15 cellular contexts compared by ENCODE assay signal in the genomic region with DNA sequence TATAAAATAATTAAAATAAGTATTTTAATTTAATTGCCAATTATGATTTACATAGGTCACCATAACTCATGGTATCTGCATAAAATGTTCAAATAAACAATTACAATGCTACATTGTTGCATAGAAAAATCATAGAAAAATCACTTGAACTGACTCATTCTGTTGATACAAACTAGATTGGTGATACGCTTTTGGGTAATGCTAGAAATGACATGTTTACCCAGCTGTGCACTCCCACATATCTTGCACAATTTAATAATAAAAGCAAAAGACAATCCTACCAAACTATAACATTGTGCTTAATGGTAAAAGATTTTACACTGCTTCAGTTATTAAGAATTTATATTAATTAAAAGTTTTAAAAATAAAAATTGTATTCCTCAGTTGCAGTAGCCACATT. TPM values are rescaled to one million over a fixed set of nuclear protein-coding genes. Genes with fewer than 3 reads are reported as not detected.
DNase-seq lines count a peak whose midpoint lies in the region; ATAC-seq, FAIRE-seq and TF ChIP-seq lines count a peak whose summit lies in the region.
"Had no signal": no experiment of that assay in that cellular context is flagged by ENCODE, and none has a peak within 500 bp of the region (broad histone marks: within the 10 kb centered on the region; RNA-seq: fewer than 3 reads in every experiment).

No MANE protein-coding gene starts in this region.

- no peak overlapping the region; the same call in 2 of the 3 replicates for H2BK15ac ChIP-seq in IMR-90 (ENCODE audit: low read depth, low read length)

- peak; percentile 84 for FAIRE-seq in A549 (lab: Jason Lieb, UNC)
- FAIRE-seq: colon had no signal

- no peaks in the 10 kb centered on the region for H3K9me2 ChIP-seq in Karpas-422 (replicated peaks; ENCODE audit: insufficient read depth, low read length)

- H3K4me2 ChIP-seq in A549 (peak overlapping the region; percentile 4; the same call in 1 of the 3 replicates), IMR-90 (ENCODE audit: low read depth, low read length) (peak overlapping the region; percentile 62; the same call in 1 of the 2 replicates), Karpas-422 (ENCODE audit: low read depth, low read length, poor library complexity, severe bottlenecking) (no peak overlapping the region)

- peak overlapping the region; percentile 82; the same call in 1 of the 2 replicates for H2BK20ac ChIP-seq in IMR-90 (ENCODE audit: low read depth, low read length)

- peaks cover 3% of the 10 kb centered on the region for H3K9me1 ChIP-seq in IMR-90 (ENCODE audit: insufficient read depth, low read length)

- H3K27me3 ChIP-seq in IMR-90 (ENCODE audit: control insufficient read depth, insufficient read depth, low read length): no peaks in the 10 kb centered on the region
- H3K27me3 ChIP-seq in brain microvascular endothelial cell (replicated peaks): no peaks in the 10 kb centered on the region
- no peaks in the 10 kb centered on the region for H3K27me3 ChIP-seq in Karpas-422 (ENCODE audit: low read length)
- H3K27me3 ChIP-seq: neutrophil had no signal

- H2AFZ ChIP-seq in IMR-90 (replicated peaks; ENCODE audit: low read length, poor library complexity): no peak overlapping the region
- H2AFZ ChIP-seq in Karpas-422 (ENCODE audit: low read length): no peak overlapping the region

- H3K23ac ChIP-seq in IMR-90 (ENCODE audit: low read depth, low read length): 0 out of 2 replicates have a peak overlapping the region, but pooled peaks have one; percentile 55

- H3K4ac ChIP-seq in IMR-90 (ENCODE audit: low read depth, low read length): peak overlapping the region; percentile 64; the same call in 1 of the 2 replicates

- H4K91ac ChIP-seq in IMR-90 (ENCODE audit: insufficient read depth, low read depth, low read length): no peak overlapping the region

- no peak overlapping the region for H3K27ac ChIP-seq in A549
- peak overlapping the region; percentile 66; the same call in 1 of the 2 replicates for H3K27ac ChIP-seq in IMR-90 (ENCODE audit: insufficient read depth, low read length)
- peak overlapping the region; percentile 99 for H3K27ac ChIP-seq in brain microvascular endothelial cell
- H3K27ac ChIP-seq in Karpas-422 (ENCODE audit: low read length): no peak overlapping the region
- H3K27ac ChIP-seq: neutrophil had no signal

- H4K20me1 ChIP-seq in IMR-90 (ENCODE audit: insufficient read depth, low read length) (peaks cover 3% of the 10 kb centered on the region; the same call in 1 of the 2 replicates), Karpas-422 (ENCODE audit: insufficient read depth, low read depth, low read length) (no peaks in the 10 kb centered on the region)

- H3K79me1 ChIP-seq in IMR-90 (ENCODE audit: low read depth in 1 of 2, low read length in 2 of 2): peaks cover 11 to 23% of the 10 kb centered on the region in 2 experiments; a peak in 3 of 4 replicates

- H3K14ac ChIP-seq in IMR-90 (replicated peaks; ENCODE audit: low read depth, low read length): 0 out of 2 replicates have a peak overlapping the region, but pooled peaks have one; percentile 71

- TF ChIP-seq POLR2A in A549 (IDR thresholded peaks at IDR 0.05; ENCODE audit: low read length) (no peak), IMR-90 (IDR thresholded peaks at IDR 0.05; ENCODE audit: low read depth, low read length) (no peak)

- no peak overlapping the region for H2AK9ac ChIP-seq in IMR-90 (replicated peaks; ENCODE audit: low read depth, low read length, poor library complexity)

- no peaks in the 10 kb centered on the region for H3K79me2 ChIP-seq in Karpas-422 (ENCODE audit: low read length)

- dilution Hi-C loops in IMR-90 (cut with HindIII; ENCODE audit: low sequenced_read_pairs, unreplicated experiment): no loop called here

- 0 out of 2 replicates have a peak overlapping the region, but pooled peaks have one; percentile 27 for H2AK5ac ChIP-seq in IMR-90 (ENCODE audit: low read depth, low read length)

- DNase-seq in A549 (ENCODE audit: low read depth in 1 of 2, low spot score in 1 of 2) (no peak), IMR-90 (peak; percentile 85), brain microvascular endothelial cell (peak; percentile 32), kidney tubule cell (ENCODE audit: low spot score) (peak; percentile 20), HK-2 (ENCODE audit: unreplicated experiment) (no peak), Karpas-422 (no peak)
- DNase-seq: activated CD4-positive, alpha-beta T cell treated with anti-CD3 and anti-CD28 coated beads for 1 hour; activated CD8-positive, alpha-beta memory T cell treated with anti-CD3 and anti-CD28 coated beads, Interleukin-2, amount 50 U/mL, for 4 hours; mesendoderm; NCI-H2171 treated with DMSO at 0.1 percent for 48 hours had no signal

- H3K36me3 ChIP-seq in IMR-90 (ENCODE audit: control insufficient read depth, insufficient read depth, low read length): peaks cover 4% of the 10 kb centered on the region
- no peaks in the 10 kb centered on the region for H3K36me3 ChIP-seq in brain microvascular endothelial cell (replicated peaks)
- H3K36me3 ChIP-seq in Karpas-422 (ENCODE audit: insufficient read depth, low read length): no peaks in the 10 kb centered on the region
- H3K36me3 ChIP-seq: thoracic aorta had no signal

- intact Hi-C loops in IMR-90 (cut with micrococcal nuclease): no loop called here

- no peak overlapping the region for H3K9ac ChIP-seq in IMR-90 (ENCODE audit: low read depth, low read length)
- no peak overlapping the region for H3K9ac ChIP-seq in Karpas-422 (ENCODE audit: low read length)

- H2BK120ac ChIP-seq in IMR-90 (ENCODE audit: low read depth, low read length): 0 out of 2 replicates have a peak overlapping the region, but pooled peaks have one; percentile 52

- no peak overlapping the region for H3K56ac ChIP-seq in IMR-90 (ENCODE audit: extremely low read depth, insufficient read depth, low read length)

- WGBS in A549 (ENCODE audit: missing lambda C conversion rate): 43% methylated on average over 1 of the region's 1 CpG
- WGBS in IMR-90 (ENCODE audit: extremely low coverage in 2 of 2, insufficient read length in 1 of 2), 2 experiments: no CpG with 5 or more reads among the region's 1 CpG

- H3K18ac ChIP-seq in IMR-90 (ENCODE audit: low read depth, low read length): peak overlapping the region; percentile 82; the same call in 1 of the 2 replicates

- H2BK5ac ChIP-seq in IMR-90 (ENCODE audit: low read depth, low read length, poor library complexity, severe bottlenecking): peak overlapping the region; percentile 84

- no peak for TF ChIP-seq CTCF in A549 (IDR thresholded peaks at IDR 0.05)
- TF ChIP-seq CTCF in IMR-90 (conservative IDR thresholded peaks at IDR 0.05; ENCODE audit: low read depth, low read length): no peak
- no peak for TF ChIP-seq CTCF in brain microvascular endothelial cell (IDR thresholded peaks at IDR 0.05; ENCODE audit: low read depth, low read length, missing control alignments)

- no TSS peak for BruUV-seq in IMR-90 (replicated peaks; lab: Mats Ljungman, UMichigan)

- in situ Hi-C loops in IMR-90 (cut with MboI; ENCODE audit: low sequenced_read_pairs): loop anchor here (5.0 kb wide), 1 partner anchor 39 kb away; no protein-coding TSS in a partner anchor
- in situ Hi-C loops in brain microvascular endothelial cell (cut with HindIII; ENCODE audit: low pct_ligation_motif_present, low sequenced_read_pairs): no loop called here

- H3K4me1 ChIP-seq in A549 (peaks cover 34% of the 10 kb centered on the region), IMR-90 (ENCODE audit: control insufficient read depth, insufficient read depth, low read length) (no peaks in the 10 kb centered on the region), Karpas-422 (ENCODE audit: low read length) (peaks cover 3% of the 10 kb centered on the region; the same call in 1 of the 2 replicates)

- no peak for ATAC-seq in A549
- ATAC-seq in IMR-90 (ENCODE audit: low read depth): peak; percentile 54
- no peak for ATAC-seq in HG03095 (IDR thresholded peaks at IDR 0.05; ENCODE audit: unreplicated experiment)
- ATAC-seq in HG02678 (IDR thresholded peaks at IDR 0.05; ENCODE audit: unreplicated experiment): no peak

- H3K4me3 ChIP-seq in A549 (no peak overlapping the region), IMR-90 (ENCODE audit: insufficient read depth, low read depth, low read length) (no peak overlapping the region), brain microvascular endothelial cell (ENCODE audit: low read depth, low read length) (no peak overlapping the region), Karpas-422 (ENCODE audit: low read length) (no peak overlapping the region)
- H3K4me3 ChIP-seq: thoracic aorta had no signal

- no peaks in the 10 kb centered on the region for H3K9me3 ChIP-seq in A549
- H3K9me3 ChIP-seq in IMR-90 (ENCODE audit: control insufficient read depth, insufficient read depth, low read length): no peaks in the 10 kb centered on the region
- H3K9me3 ChIP-seq in Karpas-422 (ENCODE audit: low read length): no peaks in the 10 kb centered on the region
- H3K9me3 ChIP-seq: neutrophil, thoracic aorta had no signal

- H4K5ac ChIP-seq in IMR-90 (ENCODE audit: low read depth, low read length): peak overlapping the region; percentile 61; the same call in 1 of the 2 replicates

- TF ChIP-seq RAD21 in A549 (conservative IDR thresholded peaks at IDR 0.05 in 1 of 2, IDR thresholded peaks at IDR 0.05 in 1 of 2): no peak
- TF ChIP-seq RAD21 in IMR-90 (IDR thresholded peaks at IDR 0.05; ENCODE audit: low read length): no peak

- CTCF ChIA-PET in A549 (lab: Yijun Ruan, JAX) (interaction anchor here (1.0 to 2.1 kb wide), 7 partner anchors 20 to 495 kb away, joined by 3 to 8 read pairs (median 4); a partner anchor contains a TSS), IMR-90 (lab: Yijun Ruan, JAX) (no interaction called here)

- H4K8ac ChIP-seq in IMR-90 (ENCODE audit: low read depth in 2 of 2, low read length in 2 of 2): peak overlapping the region in 1 of 2 experiments; percentile 83; a peak in 1 of 4 replicates

- no peak for TF ChIP-seq EP300 in A549 (IDR thresholded peaks at IDR 0.05)

- POLR2A ChIA-PET in A549 (lab: Yijun Ruan, JAX): interaction anchor here (1.3 kb wide), 1 partner anchor 47 kb away, joined by 4 read pairs; a partner anchor contains a TSS
- POLR2A ChIA-PET in IMR-90 (lab: Charles Lee; ENCODE audit: unreplicated experiment): no interaction called here

RNA-seq across cellular contexts. Expression of a gene that starts 45.8 kb away (rescaled TPM):
- 0.09 and 0.18 TPM in 2 replicates for polyA plus RNA-seq in A549 (2011; rRNA removed)
- polyA plus RNA-seq in A549 (2012; cell fraction: cytosol; rRNA removed): 0.28 and 0.29 TPM in 2 replicates
- polyA plus RNA-seq in A549 (2012; cell fraction: nucleus; rRNA removed): 0.41 and 0.49 TPM in 2 replicates
- polyA plus RNA-seq in A549 (2017; fragmentation: RNase III; extraction: RNeasy Plus Mini Kit Qiagen cat#74134 plus additional on column Dnase treatment): 0.13 to 0.23 TPM (median 0.18 TPM) in 3 replicates
- 0.33 and 0.78 TPM in 2 replicates for polyA minus RNA-seq in A549 (2011; rRNA and poly(A)+ RNA removed)
- 0.28 and 0.36 TPM in 2 replicates for total RNA-seq in IMR-90 (2012; rRNA removed)
- 0.70 and 1.3 TPM in 2 replicates for polyA plus RNA-seq in IMR-90 (2012; rRNA removed)
- 1.00 and 2.2 TPM in 2 replicates for polyA plus RNA-seq in IMR-90 (2012; cell fraction: cytosol; rRNA removed)
- 4.6 and 5.7 TPM in 2 replicates for polyA plus RNA-seq in IMR-90 (2012; cell fraction: nucleus; rRNA removed; ENCODE audit: low replicate concordance)
- 0.15 TPM in 1 of 2 replicates, not detected in the other for total RNA-seq in Karpas-422 (2014; rRNA removed; shearing (Covaris generic); ENCODE audit: low replicate concordance)

RNA-seq across cellular contexts. Expression of a gene that starts 47.0 kb away (rescaled TPM):
- polyA plus RNA-seq in A549 (2011; rRNA removed) (97.4 and 99.1 TPM in 2 replicates), A549 (2017; fragmentation: RNase III; extraction: RNeasy Plus Mini Kit Qiagen cat#74134 plus additional on column Dnase treatment) (41.8 to 43.2 TPM (median 42.8 TPM) in 3 replicates), IMR-90 (2012; rRNA removed) (13.7 and 17.3 TPM in 2 replicates)
- polyA plus RNA-seq in A549 (2012; cell fraction: cytosol; rRNA removed): 32.8 and 35.7 TPM in 2 replicates
- 68.6 and 111 TPM in 2 replicates for polyA plus RNA-seq in A549 (2012; cell fraction: nucleus; rRNA removed)
- 98.4 and 139 TPM in 2 replicates for polyA minus RNA-seq in A549 (2011; rRNA and poly(A)+ RNA removed)
- total RNA-seq in IMR-90 (2012; rRNA removed): 46.7 and 52.3 TPM in 2 replicates
- 6.2 and 15.2 TPM in 2 replicates for polyA plus RNA-seq in IMR-90 (2012; cell fraction: cytosol; rRNA removed)
- polyA plus RNA-seq in IMR-90 (2012; cell fraction: nucleus; rRNA removed; ENCODE audit: low replicate concordance): 23.8 and 84.1 TPM in 2 replicates
- total RNA-seq in Karpas-422 (2014; rRNA removed; shearing (Covaris generic); ENCODE audit: low replicate concordance): 15.4 and 16.8 TPM in 2 replicates

Comparison
In these comparisons a context has a peak if more than half of its experiments do, and no peak if none do; other contexts are left out.
1. DNase-seq: peak in IMR-90 (single experiment), brain microvascular endothelial cell (single experiment) and kidney tubule cell (single experiment); none in A549 (0 of 2), HK-2 (single experiment) and Karpas-422 (single experiment).
2. H3K27ac ChIP-seq: peak in IMR-90 (single experiment) and brain microvascular endothelial cell (single experiment); none in A549 (0 of 2) and Karpas-422 (single experiment).